In genomic region chr4:183323295-183323694, GRCh38 we compare ENCODE assay signal across 24 cellular contexts. TPM values are rescaled to one million over a fixed set of nuclear protein-coding genes. Genes with fewer than 3 reads are reported as not detected.
"Had no signal": no experiment of that assay in that cellular context is flagged by ENCODE, and none has a peak within 500 bp of the region (broad histone marks: within the 10 kb centered on the region; RNA-seq: fewer than 3 reads in every experiment).

No MANE protein-coding gene starts in this region.

- FAIRE-seq: HTR-8/SVneo had no signal

- H3K9me3 ChIP-seq: SK-N-SH had no signal

- H3K9ac ChIP-seq: SK-N-SH had no signal

- H3K27ac ChIP-seq: HL-60, RWPE1 had no signal

- DNase-seq: KBM-7, MV-4-11, NCI-H1048, NCI-H1105, NCI-H1417, NCI-H1436 treated with DMSO at 0.1 percent for 48 hours, NCI-H1694 treated with DMSO at 0.1 percent for 48 hours, NCI-H2029, NCI-H2081 treated with DMSO at 0.1 percent for 48 hours, NCI-H2171, NCI-H226, NCI-H446, NCI-H510A, NCI-H524 treated with DMSO at 0.1 percent for 48 hours, NCI-H69, NCI-H774, SHP77, SK-N-SH had no signal

- H3K4me2 ChIP-seq: SK-N-SH had no signal

- H3K9me2 ChIP-seq: SK-N-SH had no signal

RNA-seq across cellular contexts. Expression of gene CLDN24, which starts 1.1 kb away (rescaled TPM):
- total RNA-seq: LHCN-M2, MCF 10A, SK-MEL-5 had no signal
- polyA plus RNA-seq: SK-N-SH had no signal

RNA-seq across cellular contexts. Expression of gene CLDN22, which starts 3.2 kb away (rescaled TPM):
- total RNA-seq: LHCN-M2, MCF 10A, SK-MEL-5 had no signal
